Comparison of ENCODE assay signal across 1 cellular context in the genomic region with DNA sequence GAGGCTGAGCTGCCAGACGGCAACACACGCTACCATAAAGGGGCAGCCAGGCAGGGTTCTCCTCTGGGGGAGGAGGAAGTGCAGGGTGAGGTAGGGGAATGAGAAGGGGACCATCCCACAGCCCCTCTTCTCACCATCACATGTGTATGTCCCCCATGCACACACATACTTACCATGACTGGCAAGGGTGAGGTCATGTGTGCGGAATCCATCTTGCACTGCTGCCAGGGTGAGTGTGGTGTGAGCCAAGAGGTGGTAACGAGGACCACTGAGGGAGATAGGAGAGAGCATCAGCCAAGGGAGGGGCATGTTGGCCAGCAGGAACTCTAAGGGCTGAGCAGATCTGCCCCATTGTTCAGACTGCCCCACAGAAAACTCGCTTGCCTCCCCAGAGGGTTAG.
TF ChIP-seq lines count a peak whose summit lies in the region.

No MANE protein-coding gene starts in this region.

TF ChIP-seq in liver, 16 proteins besides CTCF, POLR2A, EP300 and RAD21 (continued from another document):
- no peak for TF ChIP-seq MAX (IDR thresholded peaks at IDR 0.05)
- TF ChIP-seq HNF4G (IDR thresholded peaks at IDR 0.05): no peak
- no peak for TF ChIP-seq FOXA2 (IDR thresholded peaks at IDR 0.05)
- TF ChIP-seq RXRA (IDR thresholded peaks at IDR 0.05): no peak
- no peak for TF ChIP-seq EGR1 (IDR thresholded peaks at IDR 0.05; ENCODE audit: low read depth in 2 of 2)
- no peak for TF ChIP-seq JUND (IDR thresholded peaks at IDR 0.05)
- TF ChIP-seq SP1 (IDR thresholded peaks at IDR 0.05): no peak
- TF ChIP-seq HNF4A (conservative IDR thresholded peaks at IDR 0.05): no peak
- no peak for TF ChIP-seq NR2F2 (IDR thresholded peaks at IDR 0.05)
- TF ChIP-seq GABPA (IDR thresholded peaks at IDR 0.05 in 1 of 2, conservative IDR thresholded peaks at IDR 0.05 in 1 of 2): no peak
